Comparison of ENCODE assay signal across 1 cellular context in the genomic region with DNA sequence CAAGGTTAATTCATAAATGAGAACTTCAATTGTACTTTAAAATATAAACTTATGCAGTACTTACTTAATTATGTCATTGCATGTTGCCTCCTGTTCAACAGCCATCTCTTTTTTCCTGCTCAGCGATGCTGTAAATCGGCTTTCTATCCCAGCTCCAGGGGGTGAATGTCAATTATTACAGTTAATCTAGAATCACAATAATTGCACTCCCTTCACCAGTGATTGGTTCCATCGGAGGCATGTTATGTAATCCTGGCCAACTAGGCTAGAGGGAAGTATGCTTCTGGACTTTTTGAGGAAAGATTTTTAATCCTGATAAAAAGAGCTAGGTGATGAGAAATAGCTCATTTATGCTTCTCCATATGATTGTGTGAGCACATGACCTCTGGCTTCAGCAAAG.
TF ChIP-seq lines count a peak whose summit lies in the region.

No MANE protein-coding gene starts in this region.

TF ChIP-seq in WTC11, 78 proteins besides CTCF, POLR2A, EP300 and RAD21 (continued from another document):
- TF ChIP-seq, protein P1, sequence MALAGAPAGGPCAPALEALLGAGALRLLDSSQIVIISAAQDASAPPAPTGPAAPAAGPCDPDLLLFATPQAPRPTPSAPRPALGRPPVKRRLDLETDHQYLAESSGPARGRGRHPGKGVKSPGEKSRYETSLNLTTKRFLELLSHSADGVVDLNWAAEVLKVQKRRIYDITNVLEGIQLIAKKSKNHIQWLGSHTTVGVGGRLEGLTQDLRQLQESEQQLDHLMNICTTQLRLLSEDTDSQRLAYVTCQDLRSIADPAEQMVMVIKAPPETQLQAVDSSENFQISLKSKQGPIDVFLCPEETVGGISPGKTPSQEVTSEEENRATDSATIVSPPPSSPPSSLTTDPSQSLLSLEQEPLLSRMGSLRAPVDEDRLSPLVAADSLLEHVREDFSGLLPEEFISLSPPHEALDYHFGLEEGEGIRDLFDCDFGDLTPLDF (CRISPR knock-in tag; IDR thresholded peaks at IDR 0.05) = no peak
